Comparison of ENCODE assay signal across 11 cellular contexts in the genomic region with DNA sequence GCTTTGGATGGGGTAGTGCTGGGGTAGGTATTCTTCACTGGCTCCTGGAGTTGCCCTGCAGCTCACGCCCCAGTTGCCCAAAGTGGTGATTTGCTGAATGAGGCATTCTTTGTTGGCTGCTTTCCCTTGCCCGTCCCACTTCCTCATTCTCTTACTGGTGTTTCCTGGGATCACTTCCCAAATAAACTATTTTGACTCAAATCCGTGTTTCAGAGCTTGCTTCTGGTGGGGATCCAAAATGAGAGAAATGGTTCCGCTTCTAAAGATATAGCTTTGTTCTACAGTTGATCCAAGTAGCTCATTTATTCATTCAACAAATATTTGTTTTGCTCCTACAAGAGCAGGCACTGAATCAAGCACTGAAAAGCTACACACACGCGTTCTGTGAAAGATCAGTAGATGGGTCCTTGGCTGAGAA.
DNase-seq lines count a peak whose midpoint lies in the region; ATAC-seq and TF ChIP-seq lines count a peak whose summit lies in the region.
"Had no signal": no experiment of that assay in that cellular context is flagged by ENCODE, and none has a peak within 500 bp of the region (broad histone marks: within the 10 kb centered on the region; RNA-seq: fewer than 3 reads in every experiment).

No MANE protein-coding gene starts in this region.

- no peaks in the 10 kb centered on the region for H3F3A ChIP-seq in PC-3 (ENCODE audit: low read length, unreplicated experiment)

- CTCF ChIA-PET in PC-3 (lab: Charles Lee), result interaction anchor here (0.7 kb wide), 1 partner anchor 342 kb away, joined by 4 read pairs; no protein-coding TSS in a partner anchor

- H2AFZ ChIP-seq in ACC112 (ENCODE audit: low read length, unreplicated experiment) (peak overlapping the region; percentile 85), PC-3 (ENCODE audit: low read length) (peak overlapping the region; percentile 66)

- no TSS peak for BruUV-seq in PC-3 (replicated peaks; lab: Mats Ljungman, UMichigan)

- H3K4me1 ChIP-seq in ACC112 (ENCODE audit: control insufficient read depth, insufficient read depth, low read length, unreplicated experiment) (peaks cover 18% of the 10 kb centered on the region), PC-3 (ENCODE audit: insufficient read depth, low read length) (peaks cover 39% of the 10 kb centered on the region)

- DNase-seq in PC-3 (peak; percentile 86), mucosa of gallbladder (ENCODE audit: low spot score) (peak; percentile 34), NCI-H1092 treated with DMSO at 0.1 percent for 48 hours (lab: John Stamatoyannopoulos, UW) (no peak), cortex of kidney (lab: John Stamatoyannopoulos, UW) (no peak), NCI-H748 treated with DMSO at 0.1 percent for 48 hours (lab: John Stamatoyannopoulos, UW) (no peak)
- DNase-seq: central memory CD4-positive, alpha-beta T cell; NCI-H2227 treated with DMSO at 0.1 percent for 48 hours; SK-N-SH had no signal

- H3K9me3 ChIP-seq in PC-3 (ENCODE audit: low read length), result no peaks in the 10 kb centered on the region
- H3K9me3 ChIP-seq: SK-N-SH had no signal

- no peak overlapping the region for H3K9ac ChIP-seq in PC-3 (ENCODE audit: low read length)
- H3K9ac ChIP-seq: SK-N-SH had no signal

- no peak for TF ChIP-seq CTCF in PC-3 (conservative IDR thresholded peaks at IDR 0.05; ENCODE audit: low read depth, low read length)

- H3K79me2 ChIP-seq in ACC112 (ENCODE audit: control insufficient read depth, insufficient read depth, low read length, unreplicated experiment) (no peaks in the 10 kb centered on the region), PC-3 (ENCODE audit: low read length) (no peaks in the 10 kb centered on the region)

- 0 out of 2 replicates have a peak overlapping the region, but pooled peaks have one; percentile 10 for H3K27ac ChIP-seq in ACC112 (ENCODE audit: low read depth, low read length)
- H3K27ac ChIP-seq in PC-3 (ENCODE audit: low read length), result peak overlapping the region; percentile 32

- POLR2A ChIA-PET in PC-3 (lab: Charles Lee; ENCODE audit: unreplicated experiment), result interaction anchor here (0.6 kb wide), 1 partner anchor 23 kb away, joined by 3 read pairs; no protein-coding TSS in a partner anchor

- no peaks in the 10 kb centered on the region for H3K27me3 ChIP-seq in ACC112 (ENCODE audit: insufficient read depth, low read length)
- H3K27me3 ChIP-seq in PC-3 (ENCODE audit: low read length), result no peaks in the 10 kb centered on the region

- H3K4me3 ChIP-seq in ACC112 (ENCODE audit: low read depth, low read length) (0 out of 2 replicates have a peak overlapping the region, but pooled peaks have one; percentile 22), PC-3 (ENCODE audit: low read length) (peak overlapping the region; percentile 17; the same call in 1 of the 2 replicates)

- intact Hi-C loops in PC-3 (cut with micrococcal nuclease), result no loop called here

- peak overlapping the region; percentile 55 for H3K4me2 ChIP-seq in PC-3 (ENCODE audit: low read length)
- H3K4me2 ChIP-seq: SK-N-SH had no signal

- no peaks in the 10 kb centered on the region for H3K9me2 ChIP-seq in PC-3 (replicated peaks; ENCODE audit: low read length)
- H3K9me2 ChIP-seq: SK-N-SH had no signal

- H4K20me1 ChIP-seq in PC-3 (ENCODE audit: low read length), result no peaks in the 10 kb centered on the region

- peak; percentile 77 for ATAC-seq in PC-3
- peak; percentile 54 for ATAC-seq in esophagus mucosa
- no peak for ATAC-seq in GM21825 (IDR thresholded peaks at IDR 0.05; ENCODE audit: unreplicated experiment)

- H3K36me3 ChIP-seq in ACC112 (ENCODE audit: insufficient read depth, low read length), result no peaks in the 10 kb centered on the region
- H3K36me3 ChIP-seq in PC-3 (ENCODE audit: low read depth, low read length), result no peaks in the 10 kb centered on the region

Comparison
In these comparisons a context has a peak if more than half of its experiments do, and no peak if none do; other contexts are left out.
1. DNase-seq: peak in PC-3 (single experiment) and mucosa of gallbladder (single experiment); none in NCI-H1092 treated with DMSO at 0.1 percent for 48 hours (single experiment), cortex of kidney (single experiment) and NCI-H748 treated with DMSO at 0.1 percent for 48 hours (single experiment).